In genomic region chr5:17878541-17878940, GRCh38 we compare ENCODE assay signal across 21 cellular contexts.
DNase-seq lines count a peak whose midpoint lies in the region; ATAC-seq and TF ChIP-seq lines count a peak whose summit lies in the region.
"Had no signal": no experiment of that assay in that cellular context is flagged by ENCODE, and none has a peak within 500 bp of the region (broad histone marks: within the 10 kb centered on the region; RNA-seq: fewer than 3 reads in every experiment).

No MANE protein-coding gene starts in this region.

- peaks cover 6% of the 10 kb centered on the region for H3K9me3 Mint-ChIP-seq in osteocyte (ENCODE audit: unreplicated experiment)
- H3K9me3 Mint-ChIP-seq in activated T-helper 17 cell treated with anti-CD3 and anti-CD28 coated beads, Interleukin-2, amount 50 U/mL, for 72 hours = peaks cover 18% of the 10 kb centered on the region
- H3K9me3 Mint-ChIP-seq in endothelial cell (ENCODE audit: unreplicated experiment) = no peaks in the 10 kb centered on the region

- in situ Hi-C loops in mammary epithelial cell (cut with MboI; ENCODE audit: low sequenced_read_pairs in 2 of 2) = no loop called here
- in situ Hi-C loops in brain microvascular endothelial cell (cut with HindIII; ENCODE audit: low pct_ligation_motif_present, low sequenced_read_pairs) = no loop called here

- H3K27me3 Mint-ChIP-seq in osteocyte (ENCODE audit: unreplicated experiment) = no peaks in the 10 kb centered on the region
- H3K27me3 Mint-ChIP-seq in activated T-helper 17 cell treated with anti-CD3 and anti-CD28 coated beads, Interleukin-2, amount 50 U/mL, for 72 hours = no peaks in the 10 kb centered on the region
- no peaks in the 10 kb centered on the region for H3K27me3 Mint-ChIP-seq in endothelial cell (ENCODE audit: unreplicated experiment)
- H3K27me3 Mint-ChIP-seq: B cell; CD4-positive, alpha-beta T cell; CD8-positive, alpha-beta memory T cell had no signal

- H3K27me3 ChIP-seq in mammary epithelial cell (ENCODE audit: insufficient read depth, low read length) (no peaks in the 10 kb centered on the region), breast epithelium (no peaks in the 10 kb centered on the region), brain microvascular endothelial cell (replicated peaks) (no peaks in the 10 kb centered on the region)
- H3K27me3 ChIP-seq: BLaER1 had no signal

- TF ChIP-seq POLR2A in breast epithelium (IDR thresholded peaks at IDR 0.05) = no peak

- no peaks in the 10 kb centered on the region for H3K9me3 ChIP-seq in mammary epithelial cell (replicated peaks; ENCODE audit: insufficient read depth, low read length)
- no peaks in the 10 kb centered on the region for H3K9me3 ChIP-seq in breast epithelium
- H3K9me3 ChIP-seq: BLaER1 had no signal

- H3K36me3 Mint-ChIP-seq in osteocyte (ENCODE audit: unreplicated experiment) (no peaks in the 10 kb centered on the region), endothelial cell (ENCODE audit: low read depth, unreplicated experiment) (no peaks in the 10 kb centered on the region)
- H3K36me3 Mint-ChIP-seq in activated T-helper 17 cell treated with anti-CD3 and anti-CD28 coated beads, Interleukin-2, amount 50 U/mL, for 72 hours (ENCODE audit: low read depth) = no peaks in the 10 kb centered on the region
- H3K36me3 Mint-ChIP-seq: CD8-positive, alpha-beta memory T cell had no signal

- TF ChIP-seq CTCF in mammary epithelial cell (conservative IDR thresholded peaks at IDR 0.05 in 1 of 2, IDR thresholded peaks at IDR 0.05 in 1 of 2; ENCODE audit: extremely low read depth in 1 of 2, insufficient read depth in 1 of 2, low read depth in 1 of 2, low read length in 2 of 2) (no peak), breast epithelium (IDR thresholded peaks at IDR 0.05) (no peak), brain microvascular endothelial cell (IDR thresholded peaks at IDR 0.05; ENCODE audit: low read depth, low read length, missing control alignments) (no peak), osteocyte (IDR thresholded peaks at IDR 0.05) (no peak), endothelial cell (IDR thresholded peaks at IDR 0.05; ENCODE audit: unreplicated experiment) (no peak)

- H3K27ac ChIP-seq in mammary epithelial cell (ENCODE audit: insufficient read depth, low read depth, low read length) = peak overlapping the region; percentile 16
- H3K27ac ChIP-seq in breast epithelium = no peak overlapping the region
- H3K27ac ChIP-seq in brain microvascular endothelial cell = peak overlapping the region; percentile 45
- H3K27ac ChIP-seq: 22Rv1, BLaER1, C4-2B, GM23248 had no signal

- 94% methylated on average over 2 of the region's 2 CpGs for WGBS in mammary epithelial cell (ENCODE audit: low coverage, missing lambda C conversion rate)

- H4K20me1 ChIP-seq in mammary epithelial cell (ENCODE audit: insufficient read depth, low read length) = no peaks in the 10 kb centered on the region
- H4K20me1 ChIP-seq: BLaER1 had no signal

- H3K4me3 Mint-ChIP-seq in osteocyte (ENCODE audit: unreplicated experiment) (no peak overlapping the region), endothelial cell (ENCODE audit: unreplicated experiment) (no peak overlapping the region)
- H3K4me3 Mint-ChIP-seq in activated T-helper 17 cell treated with anti-CD3 and anti-CD28 coated beads, Interleukin-2, amount 50 U/mL, for 72 hours = no peak overlapping the region
- H3K4me3 Mint-ChIP-seq: B cell; CD4-positive, alpha-beta T cell; CD8-positive, alpha-beta memory T cell had no signal

- H3K27ac Mint-ChIP-seq in osteocyte (ENCODE audit: unreplicated experiment) (peak overlapping the region; percentile 52), endothelial cell (ENCODE audit: unreplicated experiment) (no peak overlapping the region)
- H3K27ac Mint-ChIP-seq in activated T-helper 17 cell treated with anti-CD3 and anti-CD28 coated beads, Interleukin-2, amount 50 U/mL, for 72 hours = no peak overlapping the region
- H3K27ac Mint-ChIP-seq: B cell; CD4-positive, alpha-beta T cell; CD8-positive, alpha-beta memory T cell had no signal

- DNase-seq in mammary epithelial cell (no peak), breast epithelium (ENCODE audit: low spot score in 2 of 2) (no peak), brain microvascular endothelial cell (peak; percentile 80), osteocyte (ENCODE audit: extremely low spot score, unreplicated experiment) (no peak), endothelial cell (ENCODE audit: low spot score) (no peak)
- DNase-seq: CD4-positive, alpha-beta T cell; CD8-positive, alpha-beta memory T cell; DMS 273 treated with DMSO at 0.1 percent for 48 hours; DMS79; EL; GDM1; GM23248; H7; HCEC 1CT had no signal

- no peak overlapping the region for H3K4me2 ChIP-seq in mammary epithelial cell (ENCODE audit: insufficient read depth, low read depth, low read length)
- H3K4me2 ChIP-seq: BLaER1 had no signal

- H3K79me2 ChIP-seq in mammary epithelial cell (ENCODE audit: insufficient read depth, low read length) = no peaks in the 10 kb centered on the region

- dilution Hi-C loops in mammary epithelial cell (cut with HindIII; ENCODE audit: low sequenced_read_pairs) = no loop called here

- no peaks in the 10 kb centered on the region for H3K36me3 ChIP-seq in mammary epithelial cell (ENCODE audit: insufficient read depth, low read length)
- H3K36me3 ChIP-seq in breast epithelium = no peaks in the 10 kb centered on the region
- no peaks in the 10 kb centered on the region for H3K36me3 ChIP-seq in brain microvascular endothelial cell (replicated peaks)
- H3K36me3 ChIP-seq: BLaER1 had no signal

- no peak overlapping the region for H2AFZ ChIP-seq in mammary epithelial cell (ENCODE audit: low read depth, low read length)
- H2AFZ ChIP-seq: GM23248 had no signal

- H3K4me3 ChIP-seq in mammary epithelial cell (replicated peaks in 1 of 3; ENCODE audit: insufficient read depth in 1 of 3, low read depth in 2 of 3, low read length in 3 of 3) (no peak overlapping the region), breast epithelium (no peak overlapping the region), brain microvascular endothelial cell (ENCODE audit: low read depth, low read length) (no peak overlapping the region)
- H3K4me3 ChIP-seq: BLaER1, GM12878, GM23248 had no signal

- H3K4me1 ChIP-seq in mammary epithelial cell (ENCODE audit: insufficient read depth, low read length) (peaks cover 23% of the 10 kb centered on the region), breast epithelium (no peaks in the 10 kb centered on the region)
- H3K4me1 ChIP-seq: BLaER1 had no signal

- H3K4me1 Mint-ChIP-seq in osteocyte (ENCODE audit: unreplicated experiment) (peaks cover 25% of the 10 kb centered on the region), endothelial cell (ENCODE audit: unreplicated experiment) (no peaks in the 10 kb centered on the region)
- H3K4me1 Mint-ChIP-seq in activated T-helper 17 cell treated with anti-CD3 and anti-CD28 coated beads, Interleukin-2, amount 50 U/mL, for 72 hours = no peaks in the 10 kb centered on the region
- H3K4me1 Mint-ChIP-seq: B cell; CD8-positive, alpha-beta memory T cell had no signal

- ATAC-seq in activated T-helper 17 cell treated with anti-CD3 and anti-CD28 coated beads, Interleukin-2, amount 50 U/mL, for 72 hours (replicated peaks) = no peak
- ATAC-seq in GM21367 (IDR thresholded peaks at IDR 0.05; ENCODE audit: unreplicated experiment) = no peak
- ATAC-seq: GM12878 had no signal

- BruUV-seq in mammary epithelial cell (replicated peaks; lab: Mats Ljungman, UMichigan) = no TSS peak

- intact Hi-C loops in mammary epithelial cell (cut with micrococcal nuclease) = no loop called here
- intact Hi-C loops in breast epithelium (cut with DNase I; ENCODE audit: low total_unique reads) = no loop called here

- CTCF ChIA-PET in mammary epithelial cell (lab: Charles Lee; ENCODE audit: low non-redundant PET) = no interaction called here

- no peak overlapping the region for H3K9ac ChIP-seq in mammary epithelial cell (ENCODE audit: insufficient read depth, low read length)
- H3K9ac ChIP-seq: BLaER1, GM23248 had no signal

Comparison
In these comparisons a context has a peak if more than half of its experiments do, and no peak if none do; other contexts are left out.
1. H3K27ac ChIP-seq: peak in mammary epithelial cell (single experiment) and brain microvascular endothelial cell (single experiment); none in breast epithelium (0 of 2).